8 cellular contexts compared by ENCODE assay signal in genomic region chr2:84516234-84516986, GRCh38. TPM values are rescaled to one million over a fixed set of nuclear protein-coding genes. Genes with fewer than 3 reads are reported as not detected.
DNase-seq lines count a peak whose midpoint lies in the region.

Gene DNAH6 (plus strand): TSS chr2:84516498. CDS start chr2:84517827, 1,329 bp downstream.

- no peak within 1 kb of the TSS for H3K27ac Mint-ChIP-seq in activated naive CD8-positive, alpha-beta T cell

- H3K9me3 ChIP-seq in SK-N-MC (ENCODE audit: low read depth, low read length) (no peaks in the 10 kb centered on the region), subcutaneous abdominal adipose tissue (ENCODE audit: control insufficient read depth in 5 of 5, low read length in 5 of 5) (no peaks in the 10 kb centered on the region)

- DNase-seq in DMS79 (lab: John Stamatoyannopoulos, UW), result peak; percentile 89
- DNase-seq in GOT3 (lab: John Stamatoyannopoulos, UW), result peak; percentile 71
- DNase-seq in M059J (ENCODE audit: low read depth), result peak; percentile 95
- peak; percentile 61 for DNase-seq in SK-N-MC (ENCODE audit: low read depth, low spot score)
- DNase-seq in glomerular visceral epithelial cell (ENCODE audit: extremely low spot score), result peak; percentile 84
- peak; percentile 7 to 96 (median 84) for DNase-seq in nucleus accumbens (lab: John Stamatoyannopoulos, UW)

- H3K4me3 Mint-ChIP-seq in activated naive CD8-positive, alpha-beta T cell, result peak within 1 kb of the TSS; percentile 91

- no peaks in the 10 kb centered on the region for H3K27me3 Mint-ChIP-seq in activated naive CD8-positive, alpha-beta T cell

- no peaks in the 10 kb centered on the region for H3K36me3 ChIP-seq in SK-N-MC (ENCODE audit: insufficient read depth, low read length)
- H3K36me3 ChIP-seq in subcutaneous abdominal adipose tissue (ENCODE audit: control insufficient read depth in 5 of 5, insufficient read depth in 5 of 5, low read length in 5 of 5), result no peaks in the 10 kb centered on the region

- H3K4me1 Mint-ChIP-seq in activated naive CD8-positive, alpha-beta T cell (ENCODE audit: low read depth), result peaks cover 35% of the 10 kb centered on the region

- H3K9ac ChIP-seq in SK-N-MC (ENCODE audit: insufficient read length) (no peak within 1 kb of the TSS), subcutaneous abdominal adipose tissue (ENCODE audit: low read length in 5 of 5) (peak within 1 kb of the TSS in 1 of 5 donors; percentile 26)

- H3K4me3 ChIP-seq in SK-N-MC, result peak within 1 kb of the TSS; percentile 75
- H3K4me3 ChIP-seq in subcutaneous abdominal adipose tissue (ENCODE audit: low read depth in 1 of 5, low read length in 5 of 5), result peak within 1 kb of the TSS; percentile 54 to 91 (median 68)

- H3K9me3 Mint-ChIP-seq in activated naive CD8-positive, alpha-beta T cell (ENCODE audit: low read depth), result peaks cover 11% of the 10 kb centered on the region

- no peak within 1 kb of the TSS for H3K27ac ChIP-seq in SK-N-MC
- no peak within 1 kb of the TSS for H3K27ac ChIP-seq in subcutaneous abdominal adipose tissue (ENCODE audit: low read depth, low read length)

- H3K36me3 Mint-ChIP-seq in activated naive CD8-positive, alpha-beta T cell, result peaks cover 5% of the 10 kb centered on the region

- H3K27me3 ChIP-seq in subcutaneous abdominal adipose tissue (ENCODE audit: control insufficient read depth in 5 of 5, insufficient read depth in 4 of 5, low read length in 5 of 5), result no peaks in the 10 kb centered on the region

- H3K4me1 ChIP-seq in subcutaneous abdominal adipose tissue (ENCODE audit: control insufficient read depth in 5 of 5, insufficient read depth in 5 of 5, low read length in 5 of 5), result peaks cover 0 to 11% (median 5%) of the 10 kb centered on the region in 5 donors

RNA-seq across cellular contexts. Expression of gene DNAH6, which starts in this region (rescaled TPM):
- 0.02 TPM in 1 of 2 replicates, not detected in the other for total RNA-seq in M059J (2014; rRNA removed; shearing (Covaris generic))

Comparison
In these comparisons a context has a peak if more than half of its experiments do, and no peak if none do; other contexts are left out.
1. Peak in DNase-seq in M059J; RNA of the gene not detected or under 1 TPM.